8 cellular contexts compared by ENCODE assay signal in genomic region chr6:139533573-139534471, GRCh38.
A peak's percentile ranks its signal among the peaks of the same experiment; 100 is the strongest.
DNase-seq lines count a peak whose midpoint lies in the region; ATAC-seq and TF ChIP-seq lines count a peak whose summit lies in the region.

No MANE protein-coding gene starts in this region.

- peak overlapping the region; percentile 81 for H3K27ac Mint-ChIP-seq in CD8-positive, alpha-beta T cell

- H3K9me3 ChIP-seq in CD8-positive, alpha-beta T cell (ENCODE audit: low read length): no peaks in the 10 kb centered on the region
- no peaks in the 10 kb centered on the region for H3K9me3 ChIP-seq in breast epithelium
- no peaks in the 10 kb centered on the region for H3K9me3 ChIP-seq in mesodermal cell (ENCODE audit: control insufficient read depth, low read length)

- no peak for TF ChIP-seq CTCF in CD8-positive, alpha-beta T cell (IDR thresholded peaks at IDR 0.05)
- no peak for TF ChIP-seq CTCF in breast epithelium (IDR thresholded peaks at IDR 0.05)

- H3K27me3 ChIP-seq in CD8-positive, alpha-beta T cell (ENCODE audit: insufficient read depth, low read length): no peaks in the 10 kb centered on the region
- no peaks in the 10 kb centered on the region for H3K27me3 ChIP-seq in breast epithelium

- no peaks in the 10 kb centered on the region for H3K9me3 Mint-ChIP-seq in CD8-positive, alpha-beta T cell

- H3K36me3 ChIP-seq in CD8-positive, alpha-beta T cell (ENCODE audit: insufficient read depth, low read length): no peaks in the 10 kb centered on the region
- no peaks in the 10 kb centered on the region for H3K36me3 ChIP-seq in breast epithelium
- no peaks in the 10 kb centered on the region for H3K36me3 ChIP-seq in mesodermal cell (ENCODE audit: control insufficient read depth, insufficient read depth, low read length)

- no peak for TF ChIP-seq POLR2A in breast epithelium (IDR thresholded peaks at IDR 0.05)

- POLR2A ChIA-PET in CD8-positive, alpha-beta T cell (lab: Charles Lee): no interaction called here

- CTCF ChIA-PET in CD8-positive, alpha-beta T cell (lab: Charles Lee): interaction anchor here (0.6 kb wide), 1 partner anchor 1228 kb away, joined by 3 read pairs; no protein-coding TSS in a partner anchor

- no peak for ATAC-seq in CD8-positive, alpha-beta T cell
- ATAC-seq in HG02759 (IDR thresholded peaks at IDR 0.05; ENCODE audit: unreplicated experiment): no peak

- no peak for DNase-seq in CD8-positive, alpha-beta T cell
- peak; percentile 29 for DNase-seq in KG1 (lab: John Stamatoyannopoulos, UW)
- DNase-seq in breast epithelium (ENCODE audit: low spot score in 2 of 2): no peak
- no peak for DNase-seq in putamen (ENCODE audit: low spot score)
- no peak for DNase-seq in head of caudate nucleus
- no peak for DNase-seq in NCI-H2081 treated with DMSO at 0.1 percent for 48 hours (lab: John Stamatoyannopoulos, UW)

- intact Hi-C loops in CD8-positive, alpha-beta T cell (cut with DNase I, micrococcal nuclease): loop anchor here in 1 of 2 experiments (5.0 kb wide), 1 partner anchor 162 kb away; the partner anchor contains the start of gene CITED2
- intact Hi-C loops in breast epithelium (cut with DNase I; ENCODE audit: low total_unique reads): no loop called here
- intact Hi-C loops in head of caudate nucleus (cut with DNase I): no loop called here

- H3K4me3 Mint-ChIP-seq in CD8-positive, alpha-beta T cell: peak overlapping the region; percentile 55

- H3K4me3 ChIP-seq in CD8-positive, alpha-beta T cell (ENCODE audit: low read depth, low read length): no peak overlapping the region
- H3K4me3 ChIP-seq in breast epithelium: no peak overlapping the region
- no peak overlapping the region for H3K4me3 ChIP-seq in mesodermal cell (ENCODE audit: extremely low read depth, insufficient read depth, low read length, poor library complexity, severe bottlenecking)

- no peaks in the 10 kb centered on the region for H3K27me3 Mint-ChIP-seq in CD8-positive, alpha-beta T cell (ENCODE audit: low read depth)

- WGBS in mesodermal cell (ENCODE audit: insufficient coverage in 2 of 2), 2 experiments: 66 to 80% methylated on average over 3 to 4 of the region's 11 CpGs

- peak overlapping the region; percentile 29 for H3K27ac ChIP-seq in CD8-positive, alpha-beta T cell (ENCODE audit: low read depth, low read length)
- peak overlapping the region; percentile 40 to 45 for H3K27ac ChIP-seq in breast epithelium
- H3K27ac ChIP-seq in mesodermal cell (ENCODE audit: low read depth, low read length, severe bottlenecking): peak overlapping the region; percentile 88

- H3K36me3 Mint-ChIP-seq in CD8-positive, alpha-beta T cell: no peaks in the 10 kb centered on the region

- H3K4me1 ChIP-seq in CD8-positive, alpha-beta T cell (ENCODE audit: insufficient read depth, low read length): peaks cover 12% of the 10 kb centered on the region
- H3K4me1 ChIP-seq in breast epithelium (no peaks in the 10 kb centered on the region), mesodermal cell (ENCODE audit: control insufficient read depth, insufficient read depth, low read length, poor library complexity, severe bottlenecking) (peaks cover 36% of the 10 kb centered on the region)

- H3K4me1 Mint-ChIP-seq in CD8-positive, alpha-beta T cell (ENCODE audit: low read depth): peaks cover 47% of the 10 kb centered on the region

Comparison
In these comparisons a context has a peak if more than half of its experiments do, and no peak if none do; other contexts are left out.
1. H3K27ac ChIP-seq: peak in every context shown above with its lines; median percentile 88 in mesodermal cell; 42 in breast epithelium; 29 in CD8-positive, alpha-beta T cell.